10 cellular contexts compared by ENCODE assay signal in genomic region chr4:56215901-56216300, GRCh38.
DNase-seq lines count a peak whose midpoint lies in the region; ATAC-seq, FAIRE-seq and TF ChIP-seq lines count a peak whose summit lies in the region.
"Had no signal": no experiment of that assay in that cellular context is flagged by ENCODE, and none has a peak within 500 bp of the region (broad histone marks: within the 10 kb centered on the region; RNA-seq: fewer than 3 reads in every experiment).

No MANE protein-coding gene starts in this region.

- FAIRE-seq in bronchial epithelial cell (lab: Jason Lieb, UNC), result no peak

- POLR2A ChIA-PET in activated CD8-positive, alpha-beta T cell treated with anti-CD3 and anti-CD28 coated beads, Interleukin-2, amount 10 ng/mL, durations not matched to agents 7 days and 5 days (lab: Charles Lee), result no interaction called here

- H3K27me3 Mint-ChIP-seq in activated CD8-positive, alpha-beta T cell treated with anti-CD3 and anti-CD28 coated beads, Interleukin-2, amount 10 ng/mL, durations not matched to agents 7 days and 5 days (ENCODE audit: low read depth), result peaks cover 10% of the 10 kb centered on the region

- H3K36me3 Mint-ChIP-seq in activated CD8-positive, alpha-beta T cell treated with anti-CD3 and anti-CD28 coated beads, Interleukin-2, amount 10 ng/mL, durations not matched to agents 7 days and 5 days (ENCODE audit: low read depth), result no peaks in the 10 kb centered on the region

- H3K27ac Mint-ChIP-seq in activated CD8-positive, alpha-beta T cell treated with anti-CD3 and anti-CD28 coated beads, Interleukin-2, amount 10 ng/mL, durations not matched to agents 7 days and 5 days, result no peak overlapping the region

- no peak overlapping the region for H3K4me3 ChIP-seq in bronchial epithelial cell (ENCODE audit: low read depth, low read length)
- H3K4me3 ChIP-seq: sigmoid colon had no signal

- H3K27me3 ChIP-seq in bronchial epithelial cell (ENCODE audit: control insufficient read depth, insufficient read depth, low read length), result no peaks in the 10 kb centered on the region
- H3K27me3 ChIP-seq: sigmoid colon had no signal

- H3K4me1 Mint-ChIP-seq in activated CD8-positive, alpha-beta T cell treated with anti-CD3 and anti-CD28 coated beads, Interleukin-2, amount 10 ng/mL, durations not matched to agents 7 days and 5 days (ENCODE audit: low read depth), result no peaks in the 10 kb centered on the region

- H3K9me3 Mint-ChIP-seq in activated CD8-positive, alpha-beta T cell treated with anti-CD3 and anti-CD28 coated beads, Interleukin-2, amount 10 ng/mL, durations not matched to agents 7 days and 5 days (ENCODE audit: insufficient read depth), result peaks cover 5% of the 10 kb centered on the region

- TF ChIP-seq CTCF in bronchial epithelial cell (IDR thresholded peaks at IDR 0.05; ENCODE audit: insufficient read depth, low read length, severe bottlenecking), result no peak

- no peak for ATAC-seq in GM18519 (IDR thresholded peaks at IDR 0.05; ENCODE audit: low FRiP score, unreplicated experiment)
- ATAC-seq in activated CD8-positive, alpha-beta T cell treated with anti-CD3 and anti-CD28 coated beads, Interleukin-2, amount 10 ng/mL, durations not matched to agents 7 days and 5 days, result no peak

- DNase-seq in EL (peak; percentile 21), NCI-H146 (lab: John Stamatoyannopoulos, UW) (peak; percentile 89), bronchial epithelial cell (ENCODE audit: low read depth) (peak; percentile 15), mucosa of gallbladder (ENCODE audit: low spot score) (peak; percentile 77), NCI-H128 (lab: John Stamatoyannopoulos, UW; ENCODE audit: unreplicated experiment) (no peak)
- DNase-seq in activated CD4-positive, alpha-beta T cell treated with anti-CD3 and anti-CD28 coated beads for 4 hours, result no peak
- no peak for DNase-seq in activated CD8-positive, alpha-beta T cell treated with anti-CD3 and anti-CD28 coated beads, Interleukin-2, amount 10 ng/mL, durations not matched to agents 7 days and 5 days
- DNase-seq: effector CD8-positive, alpha-beta T cell; sigmoid colon had no signal

- no peak overlapping the region for H3K4me3 Mint-ChIP-seq in activated CD8-positive, alpha-beta T cell treated with anti-CD3 and anti-CD28 coated beads, Interleukin-2, amount 10 ng/mL, durations not matched to agents 7 days and 5 days

- no peaks in the 10 kb centered on the region for H3K36me3 ChIP-seq in bronchial epithelial cell (ENCODE audit: control insufficient read depth, insufficient read depth, low read length)
- H3K36me3 ChIP-seq: sigmoid colon had no signal

- CTCF ChIA-PET in activated CD8-positive, alpha-beta T cell treated with anti-CD3 and anti-CD28 coated beads, Interleukin-2, amount 10 ng/mL, durations not matched to agents 7 days and 5 days (lab: Charles Lee), result no interaction called here

Comparison
In these comparisons a context has a peak if more than half of its experiments do, and no peak if none do; other contexts are left out.
1. DNase-seq: peak in EL (single experiment), NCI-H146 (single experiment), bronchial epithelial cell (single experiment) and mucosa of gallbladder (single experiment); none in activated CD4-positive, alpha-beta T cell treated with anti-CD3 and anti-CD28 coated beads for 4 hours (0 of 2), activated CD8-positive, alpha-beta T cell treated with anti-CD3 and anti-CD28 coated beads, Interleukin-2, amount 10 ng/mL, durations not matched to agents 7 days and 5 days (single experiment) and NCI-H128 (single experiment).